ENCODE assay signal across 22 cellular contexts in the genomic region with DNA sequence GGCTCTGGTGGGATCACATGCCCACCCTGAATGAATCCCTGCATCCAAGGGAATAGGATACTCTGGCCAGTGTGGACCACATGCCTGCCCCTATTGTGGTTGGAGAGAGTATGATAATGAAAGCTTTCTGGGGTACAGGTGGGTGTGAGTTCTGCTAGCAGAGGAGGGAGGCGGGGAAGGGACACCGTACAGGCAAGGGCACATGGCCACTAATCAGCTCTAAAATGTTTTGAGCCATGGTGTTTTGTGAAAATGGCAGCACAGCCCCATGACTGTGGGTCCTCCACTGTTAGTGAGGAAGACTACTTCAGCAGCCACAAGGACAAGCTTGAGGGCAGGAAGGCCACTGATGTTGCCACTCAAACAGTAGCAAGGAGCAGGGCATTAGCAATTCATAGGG.
"Had no signal": no experiment of that assay in that cellular context is flagged by ENCODE, and none has a peak within 500 bp of the region (broad histone marks: within the 10 kb centered on the region; RNA-seq: fewer than 3 reads in every experiment).

No MANE protein-coding gene starts in this region.

- H3K9me3 Mint-ChIP-seq: effector memory CD8-positive, alpha-beta T cell; mesothelial cell of epicardium; naive B cell; natural killer cell treated with Interleukin-12 subunit alpha and Interleukin-12 subunit beta and Interleukin-15 and Interleukin-18, amount 100 ng/mL, for 72 hours; neural progenitor cell; stimulated activated naive CD8-positive, alpha-beta T cell treated with anti-CD3 and anti-CD28 coated beads, Interleukin-15, amount 100 ng/mL, for 72 hours had no signal

- H3K36me3 Mint-ChIP-seq: naive B cell had no signal

- H3K36me3 ChIP-seq: gastrocnemius medialis, thyroid gland, vagina had no signal

- DNase-seq: cortex of kidney; effector memory CD8-positive, alpha-beta T cell; gastrocnemius medialis; head of caudate nucleus; left cardiac atrium; left lung; mesenchymal stem cell; mucosa of descending colon; naive B cell; psoas muscle; right cardiac atrium; stimulated activated CD4-positive, alpha-beta T cell treated with anti-CD3 and anti-CD28 coated beads, Interleukin-15, amount 100 ng/mL, for 24 hours; stimulated activated CD4-positive, alpha-beta T cell treated with anti-CD3 and anti-CD28 coated beads, Interleukin-2, amount 100 ng/mL, for 48 hours; stimulated activated naive CD4-positive, alpha-beta T cell; stimulated activated naive CD8-positive, alpha-beta T cell treated with anti-CD3 and anti-CD28 coated beads, Interleukin-15, amount 100 ng/mL, for 72 hours; thyroid gland; trophoblast cell had no signal

- ATAC-seq: effector memory CD8-positive, alpha-beta T cell; gastrocnemius medialis; left cardiac atrium; left lung; mucosa of descending colon; natural killer cell treated with Interleukin-12 subunit alpha and Interleukin-12 subunit beta and Interleukin-15 and Interleukin-18, amount 100 ng/mL, for 72 hours; psoas muscle; right cardiac atrium; stimulated activated naive CD8-positive, alpha-beta T cell treated with anti-CD3 and anti-CD28 coated beads, Interleukin-15, amount 100 ng/mL, for 72 hours had no signal

- H3K4me1 Mint-ChIP-seq: naive B cell, neural progenitor cell had no signal

- H3K9me3 ChIP-seq: gastrocnemius medialis, left lung, mucosa of descending colon, psoas muscle, thyroid gland, vagina had no signal

- H3K27ac Mint-ChIP-seq: effector memory CD8-positive, alpha-beta T cell; mesothelial cell of epicardium; natural killer cell treated with Interleukin-12 subunit alpha and Interleukin-12 subunit beta and Interleukin-15 and Interleukin-18, amount 100 ng/mL, for 72 hours; neural progenitor cell had no signal

- H3K27ac ChIP-seq: gastrocnemius medialis, left lung, neural progenitor cell, psoas muscle, skin epidermis, thyroid gland, vagina had no signal

- H3K4me1 ChIP-seq: gastrocnemius medialis, left lung, neural progenitor cell, psoas muscle, thyroid gland had no signal

- H3K9ac ChIP-seq: neural progenitor cell had no signal

- H3K27me3 Mint-ChIP-seq: effector memory CD8-positive, alpha-beta T cell; naive B cell; natural killer cell treated with Interleukin-12 subunit alpha and Interleukin-12 subunit beta and Interleukin-15 and Interleukin-18, amount 100 ng/mL, for 72 hours; stimulated activated naive CD8-positive, alpha-beta T cell treated with anti-CD3 and anti-CD28 coated beads, Interleukin-15, amount 100 ng/mL, for 72 hours had no signal

- H3K4me3 Mint-ChIP-seq: effector memory CD8-positive, alpha-beta T cell; mesothelial cell of epicardium; naive B cell; natural killer cell treated with Interleukin-12 subunit alpha and Interleukin-12 subunit beta and Interleukin-15 and Interleukin-18, amount 100 ng/mL, for 72 hours; neural progenitor cell; stimulated activated naive CD8-positive, alpha-beta T cell treated with anti-CD3 and anti-CD28 coated beads, Interleukin-15, amount 100 ng/mL, for 72 hours had no signal

- H3K27me3 ChIP-seq: gastrocnemius medialis, left lung, neural progenitor cell, thyroid gland, vagina had no signal

- H3K4me3 ChIP-seq: gastrocnemius medialis, left lung, mucosa of descending colon, neural progenitor cell, psoas muscle, skin epidermis, thyroid gland, vagina had no signal
